In genomic region chr1:60709426-60709825, GRCh38 we compare ENCODE assay signal across 8 cellular contexts.
"Had no signal": no experiment of that assay in that cellular context is flagged by ENCODE, and none has a peak within 500 bp of the region (broad histone marks: within the 10 kb centered on the region; RNA-seq: fewer than 3 reads in every experiment).

No MANE protein-coding gene starts in this region.

- DNase-seq: GDM1, GF-D8 had no signal

- FAIRE-seq: G401.6, GM12878, GM12891, GM12892, GM18507, GM19239 had no signal

- H3K4me3 ChIP-seq: GM12878 had no signal

- ATAC-seq: GM12878 had no signal
